29 cellular contexts compared by ENCODE assay signal in genomic region chr16:82715833-82716232, GRCh38.
A peak's percentile ranks its signal among the peaks of the same experiment; 100 is the strongest.
DNase-seq lines count a peak whose midpoint lies in the region; ATAC-seq and TF ChIP-seq lines count a peak whose summit lies in the region.
"Had no signal": no experiment of that assay in that cellular context is flagged by ENCODE, and none has a peak within 500 bp of the region (broad histone marks: within the 10 kb centered on the region; RNA-seq: fewer than 3 reads in every experiment).

No MANE protein-coding gene starts in this region.

- ATAC-seq in left cardiac atrium (peak; percentile 90 to 92), left lobe of liver (no peak)
- ATAC-seq: GM23338, HepG2 had no signal

- H3K36me3 ChIP-seq in subcutaneous abdominal adipose tissue (ENCODE audit: control insufficient read depth in 5 of 5, insufficient read depth in 5 of 5, low read length in 5 of 5) (no peaks in the 10 kb centered on the region), WERI-Rb-1 (no peaks in the 10 kb centered on the region)
- H3K36me3 ChIP-seq: neural progenitor cell, upper lobe of left lung had no signal

- H3K4me3 ChIP-seq in subcutaneous abdominal adipose tissue (ENCODE audit: low read depth in 1 of 5, low read length in 5 of 5) (peak overlapping the region in 1 of 5 donors; percentile 9), WERI-Rb-1 (ENCODE audit: low read depth, low read length) (no peak overlapping the region)
- H3K4me3 ChIP-seq: GM23338, lung, neural progenitor cell, skin epidermis, upper lobe of left lung had no signal

- no peaks in the 10 kb centered on the region for H3K9me3 Mint-ChIP-seq in HFFc6
- H3K9me3 Mint-ChIP-seq: activated CD4-positive, alpha-beta memory T cell treated with anti-CD3 and anti-CD28 coated beads for 36 hours; activated naive CD8-positive, alpha-beta T cell treated with anti-CD3 and anti-CD28 coated beads for 36 hours; neural progenitor cell had no signal

- no peak overlapping the region for H3K27ac Mint-ChIP-seq in HFFc6
- H3K27ac Mint-ChIP-seq: activated CD4-positive, alpha-beta memory T cell treated with anti-CD3 and anti-CD28 coated beads for 36 hours; activated naive CD8-positive, alpha-beta T cell treated with anti-CD3 and anti-CD28 coated beads for 36 hours; GM23338; neural progenitor cell had no signal

- H3K27ac ChIP-seq in subcutaneous abdominal adipose tissue (ENCODE audit: low read depth, low read length) = peak overlapping the region; percentile 30
- H3K27ac ChIP-seq in WERI-Rb-1 = no peak overlapping the region
- H3K27ac ChIP-seq: 22Rv1, epithelial cell of prostate, HL-60, neural progenitor cell, skin epidermis, upper lobe of left lung had no signal

- TF ChIP-seq CTCF in HFFc6 (IDR thresholded peaks at IDR 0.05) (no peak), WERI-Rb-1 (IDR thresholded peaks at IDR 0.05; ENCODE audit: low read depth, low read length) (no peak)

- intact Hi-C loops in left cardiac atrium (cut with DNase I) = no loop called here

- H3K9me3 ChIP-seq in subcutaneous abdominal adipose tissue (ENCODE audit: control insufficient read depth in 5 of 5, low read length in 5 of 5) (no peaks in the 10 kb centered on the region), WERI-Rb-1 (ENCODE audit: severe bottlenecking) (no peaks in the 10 kb centered on the region)
- H3K9me3 ChIP-seq: upper lobe of left lung had no signal

- H3K27me3 ChIP-seq in subcutaneous abdominal adipose tissue (ENCODE audit: control insufficient read depth in 5 of 5, insufficient read depth in 4 of 5, low read length in 5 of 5) (no peaks in the 10 kb centered on the region), WERI-Rb-1 (ENCODE audit: insufficient read depth, low read depth, severe bottlenecking) (no peaks in the 10 kb centered on the region)
- H3K27me3 ChIP-seq: neural progenitor cell, upper lobe of left lung had no signal

- H3K36me3 Mint-ChIP-seq in HFFc6 (ENCODE audit: low read depth) = no peaks in the 10 kb centered on the region
- H3K36me3 Mint-ChIP-seq: activated CD4-positive, alpha-beta memory T cell treated with anti-CD3 and anti-CD28 coated beads for 36 hours; activated naive CD8-positive, alpha-beta T cell treated with anti-CD3 and anti-CD28 coated beads for 36 hours; neural progenitor cell had no signal

- no peak overlapping the region for H3K4me3 Mint-ChIP-seq in HFFc6
- H3K4me3 Mint-ChIP-seq: activated CD4-positive, alpha-beta memory T cell treated with anti-CD3 and anti-CD28 coated beads for 36 hours; activated naive CD8-positive, alpha-beta T cell treated with anti-CD3 and anti-CD28 coated beads for 36 hours; GM23338; neural progenitor cell had no signal

- peaks cover 1% of the 10 kb centered on the region; the same call in 1 of the 2 replicates for H3K27me3 Mint-ChIP-seq in HFFc6 (ENCODE audit: insufficient read depth)
- H3K27me3 Mint-ChIP-seq: activated CD4-positive, alpha-beta memory T cell treated with anti-CD3 and anti-CD28 coated beads for 36 hours had no signal

- no peak overlapping the region for H3K9ac ChIP-seq in subcutaneous abdominal adipose tissue (ENCODE audit: low read length in 5 of 5)
- H3K9ac ChIP-seq: neural progenitor cell had no signal

- peaks cover 9% of the 10 kb centered on the region; the same call in 1 of the 2 replicates for H3K4me1 Mint-ChIP-seq in HFFc6 (ENCODE audit: low read depth)
- H3K4me1 Mint-ChIP-seq: activated naive CD8-positive, alpha-beta T cell treated with anti-CD3 and anti-CD28 coated beads for 36 hours; neural progenitor cell had no signal

- peak; percentile 2 for DNase-seq in NCI-H82 (lab: John Stamatoyannopoulos, UW)
- no peak for DNase-seq in NCI-H82 treated with DMSO at 0.1 percent for 48 hours (lab: John Stamatoyannopoulos, UW; ENCODE audit: unreplicated experiment)
- DNase-seq in astrocyte of the hippocampus (ENCODE audit: low read depth, low spot score) = peak; percentile 6
- peak; percentile 51 for DNase-seq in left cardiac atrium
- DNase-seq in HFFc6 = no peak
- no peak for DNase-seq in WERI-Rb-1
- no peak for DNase-seq in left lobe of liver (ENCODE audit: low spot score)
- DNase-seq: activated CD4-positive, alpha-beta memory T cell treated with anti-CD3 and anti-CD28 coated beads for 36 hours; activated effector memory CD4-positive, alpha-beta T cell treated with Interleukin-2 at 50 U/mL for 16 hours; activated naive CD8-positive, alpha-beta T cell treated with anti-CD3 and anti-CD28 coated beads for 36 hours; DMS79; foreskin melanocyte; Kasumi-1; NCI-H1048; NCI-H1930; NCI-H748 treated with DMSO at 0.1 percent for 48 hours; posterior cingulate gyrus; SHP77; SW 1271; upper lobe of left lung had no signal

- peaks cover 0 to 28% (median 4%) of the 10 kb centered on the region in 5 donors for H3K4me1 ChIP-seq in subcutaneous abdominal adipose tissue (ENCODE audit: control insufficient read depth in 5 of 5, insufficient read depth in 5 of 5, low read length in 5 of 5)
- H3K4me1 ChIP-seq: neural progenitor cell, upper lobe of left lung had no signal

Comparison
In these comparisons a context has a peak if more than half of its experiments do, and no peak if none do; other contexts are left out.
1. DNase-seq: peak in NCI-H82 (single experiment), astrocyte of the hippocampus (single experiment) and left cardiac atrium (single experiment); none in NCI-H82 treated with DMSO at 0.1 percent for 48 hours (single experiment), HFFc6 (single experiment), WERI-Rb-1 (single experiment) and left lobe of liver (single experiment).